13 cellular contexts compared by ENCODE assay signal in genomic region chr11:6523253-6523652, GRCh38. TPM values are rescaled to one million over a fixed set of nuclear protein-coding genes. Genes with fewer than 3 reads are reported as not detected.
DNase-seq lines count a peak whose midpoint lies in the region; ATAC-seq and TF ChIP-seq lines count a peak whose summit lies in the region.
"Had no signal": no experiment of that assay in that cellular context is flagged by ENCODE, and none has a peak within 500 bp of the region (broad histone marks: within the 10 kb centered on the region; RNA-seq: fewer than 3 reads in every experiment).

No MANE protein-coding gene starts in this region.

- POLR2A ChIA-PET in SK-N-SH (lab: Yijun Ruan, JAX) = no interaction called here

- H3K4me1 Mint-ChIP-seq in activated T-cell treated with anti-CD3 and anti-CD28 coated beads, Interleukin-2, amount 50 U/mL, for 72 hours (ENCODE audit: low read depth) = peaks cover 45% of the 10 kb centered on the region
- peaks cover 18% of the 10 kb centered on the region for H3K4me1 Mint-ChIP-seq in stimulated activated effector memory CD8-positive, alpha-beta T cell treated with anti-CD3 and anti-CD28 coated beads, Interleukin-12 subunit alpha, Interleukin-12 subunit beta, amount 100 ng/mL, for 72 hours
- peaks cover 9 to 12% of the 10 kb centered on the region in 2 donors for H3K4me1 Mint-ChIP-seq in natural killer cell
- H3K4me1 Mint-ChIP-seq: brain had no signal

- no peak overlapping the region for H2AFZ ChIP-seq in SK-N-SH (ENCODE audit: low read depth)

- H3K4me3 Mint-ChIP-seq in activated T-cell treated with anti-CD3 and anti-CD28 coated beads, Interleukin-2, amount 50 U/mL, for 72 hours = no peak overlapping the region
- H3K4me3 Mint-ChIP-seq in stimulated activated effector memory CD8-positive, alpha-beta T cell treated with anti-CD3 and anti-CD28 coated beads, Interleukin-12 subunit alpha, Interleukin-12 subunit beta, amount 100 ng/mL, for 72 hours = no peak overlapping the region
- H3K4me3 Mint-ChIP-seq in natural killer cell = no peak overlapping the region
- H3K4me3 Mint-ChIP-seq: activated CD4-positive, alpha-beta memory T cell treated with anti-CD3 and anti-CD28 coated beads for 36 hours; brain had no signal

- no peaks in the 10 kb centered on the region for H3K9me3 ChIP-seq in SK-N-SH
- H3K9me3 ChIP-seq: upper lobe of right lung had no signal

- H3K9me2 ChIP-seq in SK-N-SH = no peaks in the 10 kb centered on the region

- H3F3A ChIP-seq in SK-N-SH (replicated peaks; ENCODE audit: insufficient read depth) = peaks cover 7% of the 10 kb centered on the region

- H3K4me1 ChIP-seq in SK-N-SH (ENCODE audit: control insufficient read depth in 1 of 2, insufficient read depth in 2 of 2, low read depth in 1 of 2, low read length in 1 of 2) = peaks cover 0 to 4% of the 10 kb centered on the region in 2 experiments; a peak in 3 of 4 replicates
- H3K4me1 ChIP-seq: upper lobe of right lung had no signal

- no peak overlapping the region for H3K27ac Mint-ChIP-seq in activated T-cell treated with anti-CD3 and anti-CD28 coated beads, Interleukin-2, amount 50 U/mL, for 72 hours
- H3K27ac Mint-ChIP-seq in stimulated activated effector memory CD8-positive, alpha-beta T cell treated with anti-CD3 and anti-CD28 coated beads, Interleukin-12 subunit alpha, Interleukin-12 subunit beta, amount 100 ng/mL, for 72 hours = no peak overlapping the region
- no peak overlapping the region for H3K27ac Mint-ChIP-seq in natural killer cell
- H3K27ac Mint-ChIP-seq: activated CD4-positive, alpha-beta memory T cell treated with anti-CD3 and anti-CD28 coated beads for 36 hours; brain had no signal

- peak; percentile 79 to 80 for ATAC-seq in activated T-cell treated with anti-CD3 and anti-CD28 coated beads, Interleukin-2, amount 50 U/mL, for 72 hours (replicated peaks in 1 of 2)
- peak; percentile 49 for ATAC-seq in stimulated activated effector memory CD8-positive, alpha-beta T cell treated with anti-CD3 and anti-CD28 coated beads, Interleukin-12 subunit alpha, Interleukin-12 subunit beta, amount 100 ng/mL, for 72 hours
- no peak for ATAC-seq in GM21723 (IDR thresholded peaks at IDR 0.05; ENCODE audit: unreplicated experiment)
- ATAC-seq in natural killer cell = no peak
- ATAC-seq: upper lobe of right lung had no signal

- no peak for DNase-seq in activated T-cell treated with anti-CD3 and anti-CD28 coated beads, Interleukin-2, amount 50 U/mL, for 72 hours
- DNase-seq in activated T-cell treated with anti-CD3 and anti-CD28 coated beads, Interleukin-2, amount 50 U/mL, for 48 hours = no peak
- DNase-seq in SK-N-SH = no peak
- DNase-seq in epithelial cell of prostate (ENCODE audit: low read depth, low spot score) = peak; percentile 57
- no peak for DNase-seq in stimulated activated effector memory CD8-positive, alpha-beta T cell treated with anti-CD3 and anti-CD28 coated beads, Interleukin-12 subunit alpha, Interleukin-12 subunit beta, amount 100 ng/mL, for 72 hours (ENCODE audit: low spot score in 2 of 2)
- DNase-seq in NCI-H510A (lab: John Stamatoyannopoulos, UW) = no peak
- no peak for DNase-seq in natural killer cell
- DNase-seq: activated CD4-positive, alpha-beta memory T cell treated with anti-CD3 and anti-CD28 coated beads for 36 hours; NCI-H1436 treated with DMSO at 0.1 percent for 48 hours; NCI-H82; upper lobe of right lung had no signal

- no peaks in the 10 kb centered on the region for H4K20me1 ChIP-seq in SK-N-SH (ENCODE audit: insufficient read depth)

- peak overlapping the region; percentile 22; the same call in 1 of the 2 replicates for H3K4me2 ChIP-seq in SK-N-SH

- 22% methylated on average over 1 of the region's 1 CpG for WGBS in SK-N-SH (ENCODE audit: low lambda C conversion rate)

- no peak overlapping the region for H3K4me3 ChIP-seq in SK-N-SH (ENCODE audit: low read depth in 2 of 2, low read length in 1 of 2)
- H3K4me3 ChIP-seq: upper lobe of right lung had no signal

- H3K9ac ChIP-seq in SK-N-SH = no peak overlapping the region; the same call in 1 of the 2 replicates

- no peaks in the 10 kb centered on the region for H3K79me2 ChIP-seq in SK-N-SH (ENCODE audit: insufficient read depth)

- no peak for TF ChIP-seq RAD21 in SK-N-SH (IDR thresholded peaks at IDR 0.05; ENCODE audit: low read length)

- no peaks in the 10 kb centered on the region for H3K27me3 ChIP-seq in SK-N-SH (ENCODE audit: insufficient read depth)
- H3K27me3 ChIP-seq: upper lobe of right lung had no signal

- CTCF ChIA-PET in SK-N-SH (lab: Yijun Ruan, JAX) = interaction anchor here (1.0 to 1.6 kb wide), 3 partner anchors 8 to 234 kb away, joined by 3 to 6 read pairs (median 5); no protein-coding TSS in a partner anchor

- peaks cover 9 to 15% of the 10 kb centered on the region in 2 experiments for H3K36me3 ChIP-seq in SK-N-SH (replicated peaks in 1 of 2; ENCODE audit: control insufficient read depth in 1 of 2, insufficient read depth in 2 of 2, low read length in 1 of 2)

- TF ChIP-seq EP300 in SK-N-SH (IDR thresholded peaks at IDR 0.05; ENCODE audit: borderline replicate concordance in 1 of 2, low read depth in 1 of 2, low read length in 1 of 2) = no peak

- TF ChIP-seq CTCF in SK-N-SH (IDR thresholded peaks at IDR 0.05) = no peak
- no peak for TF ChIP-seq CTCF in natural killer cell (IDR thresholded peaks at IDR 0.05)

- H3K36me3 Mint-ChIP-seq in activated T-cell treated with anti-CD3 and anti-CD28 coated beads, Interleukin-2, amount 50 U/mL, for 72 hours (ENCODE audit: insufficient read depth in 2 of 2) = peaks cover 2 to 6% of the 10 kb centered on the region in 2 donors
- peaks cover 9% of the 10 kb centered on the region for H3K36me3 Mint-ChIP-seq in stimulated activated effector memory CD8-positive, alpha-beta T cell treated with anti-CD3 and anti-CD28 coated beads, Interleukin-12 subunit alpha, Interleukin-12 subunit beta, amount 100 ng/mL, for 72 hours
- peaks cover 12% of the 10 kb centered on the region for H3K36me3 Mint-ChIP-seq in natural killer cell

- no peaks in the 10 kb centered on the region for H3K27me3 Mint-ChIP-seq in activated T-cell treated with anti-CD3 and anti-CD28 coated beads, Interleukin-2, amount 50 U/mL, for 72 hours (ENCODE audit: low read depth)
- H3K27me3 Mint-ChIP-seq in natural killer cell (ENCODE audit: low read depth in 2 of 2) = no peaks in the 10 kb centered on the region
- H3K27me3 Mint-ChIP-seq: activated CD4-positive, alpha-beta memory T cell treated with anti-CD3 and anti-CD28 coated beads for 36 hours; brain had no signal

- H3K27ac ChIP-seq in SK-N-SH (ENCODE audit: low read depth in 2 of 2, low read length in 1 of 2) (peak overlapping the region in 1 of 2 experiments; percentile 50; a peak in 2 of 4 replicates), epithelial cell of prostate (peak overlapping the region; percentile 32)
- H3K27ac ChIP-seq: upper lobe of right lung had no signal

- intact Hi-C loops in natural killer cell (cut with micrococcal nuclease) = no loop called here

- no peaks in the 10 kb centered on the region for H3K9me3 Mint-ChIP-seq in activated T-cell treated with anti-CD3 and anti-CD28 coated beads, Interleukin-2, amount 50 U/mL, for 72 hours
- H3K9me3 Mint-ChIP-seq in stimulated activated effector memory CD8-positive, alpha-beta T cell treated with anti-CD3 and anti-CD28 coated beads, Interleukin-12 subunit alpha, Interleukin-12 subunit beta, amount 100 ng/mL, for 72 hours = no peaks in the 10 kb centered on the region
- no peaks in the 10 kb centered on the region for H3K9me3 Mint-ChIP-seq in natural killer cell
- H3K9me3 Mint-ChIP-seq: activated CD4-positive, alpha-beta memory T cell treated with anti-CD3 and anti-CD28 coated beads for 36 hours; brain had no signal

TF ChIP-seq in SK-N-SH, 30 proteins besides CTCF, POLR2A, EP300 and RAD21 (continues in another document):
- TF ChIP-seq TCF12 (IDR thresholded peaks at IDR 0.05) = peak; percentile 45
- no peak for TF ChIP-seq FOXJ3 (CRISPR knock-in tag; IDR thresholded peaks at IDR 0.05)
- no peak for TF ChIP-seq POLR2AphosphoS5 (IDR thresholded peaks at IDR 0.05; ENCODE audit: low read depth, low read length)
- TF ChIP-seq NFIC (IDR thresholded peaks at IDR 0.05; ENCODE audit: borderline replicate concordance) = peak; percentile 11; the same call in 1 of the 2 replicates
- 0 out of 2 replicates have a peak, but pooled peaks have one; percentile 36 for TF ChIP-seq TEAD4 (IDR thresholded peaks at IDR 0.05; ENCODE audit: borderline replicate concordance, insufficient read depth)
- no peak for TF ChIP-seq USF1 (IDR thresholded peaks at IDR 0.05; ENCODE audit: borderline replicate concordance, low read depth)
- TF ChIP-seq JUND (IDR thresholded peaks at IDR 0.05) = peak; percentile 76
- TF ChIP-seq FOXM1 (IDR thresholded peaks at IDR 0.05; ENCODE audit: low read depth) = no peak
- no peak for TF ChIP-seq GABPA (IDR thresholded peaks at IDR 0.05; ENCODE audit: low read depth)

RNA-seq across cellular contexts. Expression of gene DNHD1, which starts 26.2 kb away (rescaled TPM):
- total RNA-seq in activated T-cell treated with anti-CD3 and anti-CD28 coated beads, Interleukin-2, amount 50 U/mL, for 72 hours = 10 to 100 TPM; 38.5 to 44.4 TPM
- 5.3 and 7.6 TPM in 2 replicates for polyA plus RNA-seq in SK-N-SH (2012; rRNA removed)
- polyA plus RNA-seq in SK-N-SH (2012; cell fraction: cytosol; rRNA removed) = 1.3 and 1.8 TPM in 2 replicates
- 47.4 and 50.7 TPM in 2 replicates for polyA plus RNA-seq in SK-N-SH (2012; cell fraction: nucleus; rRNA removed)
- 10 to 100 TPM; 29.6 to 38.3 (median 31.4) TPM for total RNA-seq in natural killer cell

RNA-seq across cellular contexts. Expression of gene TIMM10B, which starts 42.0 kb away (rescaled TPM):
- total RNA-seq in activated T-cell treated with anti-CD3 and anti-CD28 coated beads, Interleukin-2, amount 50 U/mL, for 72 hours = 10 to 100 TPM; 32.7 to 35.1 TPM
- 26.2 and 33.1 TPM in 2 replicates for polyA plus RNA-seq in SK-N-SH (2012; rRNA removed)
- 27.9 and 29.1 TPM in 2 replicates for polyA plus RNA-seq in SK-N-SH (2012; cell fraction: cytosol; rRNA removed)
- 33.7 and 42.6 TPM in 2 replicates for polyA plus RNA-seq in SK-N-SH (2012; cell fraction: nucleus; rRNA removed)
- 10 to 100 TPM; 69.6 to 92.8 (median 71.4) TPM for total RNA-seq in natural killer cell

RNA-seq across cellular contexts. Expression of gene ARFIP2, which starts 42.1 kb away (rescaled TPM):
- total RNA-seq in activated T-cell treated with anti-CD3 and anti-CD28 coated beads, Interleukin-2, amount 50 U/mL, for 72 hours = 10 to 100 TPM; 45.9 to 48.2 TPM
- 128 and 162 TPM in 2 replicates for polyA plus RNA-seq in SK-N-SH (2012; rRNA removed)
- 77.6 and 102 TPM in 2 replicates for polyA plus RNA-seq in SK-N-SH (2012; cell fraction: cytosol; rRNA removed)
- polyA plus RNA-seq in SK-N-SH (2012; cell fraction: nucleus; rRNA removed) = 270 and 389 TPM in 2 replicates
- total RNA-seq in natural killer cell = 10 to 100 TPM; 44.7 to 62.3 (median 51.4) TPM

RNA-seq across cellular contexts. Expression of gene TRIM3, which starts 49.5 kb away (rescaled TPM):
- 1 to 10 TPM; 8.4 to 9.2 TPM for total RNA-seq in activated T-cell treated with anti-CD3 and anti-CD28 coated beads, Interleukin-2, amount 50 U/mL, for 72 hours
- polyA plus RNA-seq in SK-N-SH (2012; rRNA removed) = 22.8 and 26.6 TPM in 2 replicates
- polyA plus RNA-seq in SK-N-SH (2012; cell fraction: cytosol; rRNA removed) = 6.0 and 10.2 TPM in 2 replicates
- polyA plus RNA-seq in SK-N-SH (2012; cell fraction: nucleus; rRNA removed) = 136 and 151 TPM in 2 replicates
- total RNA-seq in natural killer cell = 10 to 100 TPM; 26.4 to 30.9 (median 26.5) TPM

Comparison
In these comparisons a context has a peak if more than half of its experiments do, and no peak if none do; other contexts are left out.
1. ATAC-seq: peak in activated T-cell treated with anti-CD3 and anti-CD28 coated beads, Interleukin-2, amount 50 U/mL, for 72 hours (2 of 2) and stimulated activated effector memory CD8-positive, alpha-beta T cell treated with anti-CD3 and anti-CD28 coated beads, Interleukin-12 subunit alpha, Interleukin-12 subunit beta, amount 100 ng/mL, for 72 hours (single experiment); none in GM21723 (single experiment) and natural killer cell (0 of 3).